11 cellular contexts compared by ENCODE assay signal in genomic region chr11:85699957-85700741, GRCh38. TPM values are rescaled to one million over a fixed set of nuclear protein-coding genes. Genes with fewer than 3 reads are reported as not detected.
DNase-seq lines count a peak whose midpoint lies in the region; ATAC-seq, FAIRE-seq and TF ChIP-seq lines count a peak whose summit lies in the region.
"Had no signal": no experiment of that assay in that cellular context is flagged by ENCODE, and none has a peak within 500 bp of the region (broad histone marks: within the 10 kb centered on the region; RNA-seq: fewer than 3 reads in every experiment).

No MANE protein-coding gene starts in this region.

- 11 to 51% (median 23%) methylated on average over 2 of the region's 2 CpGs for WGBS in small intestine, 3 donors

- intact Hi-C loops in PC-3 (cut with micrococcal nuclease): no loop called here

- no TSS peak for BruUV-seq in PC-3 (replicated peaks; lab: Mats Ljungman, UMichigan)

- no peak for FAIRE-seq in small intestine (lab: Jason Lieb, UNC)

- H3K9me3 ChIP-seq in MM.1S (replicated peaks; ENCODE audit: insufficient read depth, low read length) (no peaks in the 10 kb centered on the region), small intestine (ENCODE audit: control insufficient read depth, low read depth) (no peaks in the 10 kb centered on the region), PC-3 (ENCODE audit: low read length) (no peaks in the 10 kb centered on the region)
- H3K9me3 ChIP-seq: stomach had no signal

- peaks cover 22% of the 10 kb centered on the region for H3K4me1 ChIP-seq in MM.1S (ENCODE audit: low read length)
- H3K4me1 ChIP-seq in small intestine (ENCODE audit: control insufficient read depth in 2 of 2, insufficient read depth in 1 of 2, low read depth in 1 of 2, low read length in 1 of 2): peaks cover 0 to 4% of the 10 kb centered on the region in 2 donors
- H3K4me1 ChIP-seq in PC-3 (ENCODE audit: insufficient read depth, low read length): peaks cover 24% of the 10 kb centered on the region

- POLR2A ChIA-PET in PC-3 (lab: Charles Lee; ENCODE audit: unreplicated experiment): interaction anchor here (0.7 kb wide), 1 partner anchor 99 kb away, joined by 6 read pairs; no protein-coding TSS in a partner anchor

- H3K27me3 Mint-ChIP-seq in activated CD8-positive, alpha-beta memory T cell treated with anti-CD3 and anti-CD28 coated beads, Interleukin-2, amount 10 ng/mL, durations not matched to agents 7 days and 5 days: no peaks in the 10 kb centered on the region

- H2AFZ ChIP-seq in MM.1S (ENCODE audit: low read length): peak overlapping the region; percentile 10
- no peak overlapping the region for H2AFZ ChIP-seq in PC-3 (ENCODE audit: low read length)

- H3K27ac Mint-ChIP-seq in activated CD8-positive, alpha-beta memory T cell treated with anti-CD3 and anti-CD28 coated beads, Interleukin-2, amount 10 ng/mL, durations not matched to agents 7 days and 5 days: peak overlapping the region; percentile 84

- H3F3A ChIP-seq in MM.1S (ENCODE audit: insufficient read depth, low read length): peaks cover 4% of the 10 kb centered on the region; the same call in 1 of the 2 replicates
- no peaks in the 10 kb centered on the region for H3F3A ChIP-seq in PC-3 (ENCODE audit: low read length, unreplicated experiment)

- TF ChIP-seq CTCF in MM.1S (IDR thresholded peaks at IDR 0.05; ENCODE audit: low read length): no peak
- no peak for TF ChIP-seq CTCF in PC-3 (conservative IDR thresholded peaks at IDR 0.05; ENCODE audit: low read depth, low read length)

- peak; percentile 78 for ATAC-seq in activated CD8-positive, alpha-beta memory T cell treated with anti-CD3 and anti-CD28 coated beads, Interleukin-2, amount 10 ng/mL, durations not matched to agents 7 days and 5 days
- ATAC-seq in HG02763 (IDR thresholded peaks at IDR 0.05; ENCODE audit: unreplicated experiment): peak; percentile 75
- ATAC-seq in PC-3: no peak

- H3K9ac ChIP-seq in MM.1S (ENCODE audit: low read length): no peak overlapping the region
- no peak overlapping the region for H3K9ac ChIP-seq in PC-3 (ENCODE audit: low read length)

- CTCF ChIA-PET in activated CD8-positive, alpha-beta memory T cell treated with anti-CD3 and anti-CD28 coated beads, Interleukin-2, amount 10 ng/mL, durations not matched to agents 7 days and 5 days (lab: Charles Lee): interaction anchor here (0.6 to 4.0 kb wide), 13 partner anchors 9 to 524 kb away, joined by 3 to 16 read pairs (median 4); partner anchors contain the start of genes CCDC83 and CREBZF
- CTCF ChIA-PET in PC-3 (lab: Charles Lee): interaction anchor here (0.6 to 0.7 kb wide), 2 partner anchors 62 to 115 kb away, joined by 3 to 4 read pairs; no protein-coding TSS in a partner anchor

- peaks cover 49% of the 10 kb centered on the region for H3K36me3 Mint-ChIP-seq in activated CD8-positive, alpha-beta memory T cell treated with anti-CD3 and anti-CD28 coated beads, Interleukin-2, amount 10 ng/mL, durations not matched to agents 7 days and 5 days

- no peaks in the 10 kb centered on the region for H3K9me3 Mint-ChIP-seq in activated CD8-positive, alpha-beta memory T cell treated with anti-CD3 and anti-CD28 coated beads, Interleukin-2, amount 10 ng/mL, durations not matched to agents 7 days and 5 days (ENCODE audit: low read depth)

- no peaks in the 10 kb centered on the region for H3K79me2 ChIP-seq in MM.1S (ENCODE audit: low read length)
- no peaks in the 10 kb centered on the region for H3K79me2 ChIP-seq in PC-3 (ENCODE audit: low read length)

- peak overlapping the region; percentile 4; the same call in 1 of the 2 replicates for H3K27ac ChIP-seq in MM.1S (ENCODE audit: low read length)
- H3K27ac ChIP-seq in small intestine (ENCODE audit: low read depth in 1 of 2, low read length in 1 of 2): peak overlapping the region; percentile 32 to 37
- H3K27ac ChIP-seq in PC-3 (ENCODE audit: low read length): no peak overlapping the region

- H3K36me3 ChIP-seq in MM.1S (replicated peaks; ENCODE audit: insufficient read depth, low read length) (no peaks in the 10 kb centered on the region), small intestine (ENCODE audit: control insufficient read depth in 2 of 2, insufficient read depth in 2 of 2, low read length in 2 of 2) (peaks cover 0 to 5% of the 10 kb centered on the region in 2 donors), PC-3 (ENCODE audit: low read depth, low read length) (peaks cover 16% of the 10 kb centered on the region)

- no peak for DNase-seq in activated CD8-positive, alpha-beta memory T cell treated with anti-CD3 and anti-CD28 coated beads, Interleukin-2, amount 10 ng/mL, durations not matched to agents 7 days and 5 days
- DNase-seq in activated CD8-positive, alpha-beta memory T cell treated with anti-CD3 and anti-CD28 coated beads for 24 hours: no peak
- DNase-seq in MM.1S (peak; percentile 37), small intestine (peak; percentile 27), DMS 273 treated with DMSO at 0.1 percent for 48 hours (lab: John Stamatoyannopoulos, UW) (no peak), PC-3 (no peak), activated gamma-delta T cell (lab: John Stamatoyannopoulos, UW) (no peak)
- DNase-seq: ACHN, NCI-H1417 treated with DMSO at 0.1 percent for 48 hours, stomach had no signal

- H4K20me1 ChIP-seq in MM.1S (ENCODE audit: insufficient read depth, low read length) (no peaks in the 10 kb centered on the region), PC-3 (ENCODE audit: low read length) (no peaks in the 10 kb centered on the region)

- H3K27me3 ChIP-seq in MM.1S (replicated peaks; ENCODE audit: insufficient read depth, low read length) (no peaks in the 10 kb centered on the region), small intestine (ENCODE audit: control insufficient read depth in 2 of 2, insufficient read depth in 2 of 2, low read length in 2 of 2) (no peaks in the 10 kb centered on the region), PC-3 (ENCODE audit: low read length) (no peaks in the 10 kb centered on the region)
- H3K27me3 ChIP-seq: stomach had no signal

- H3K4me3 ChIP-seq in MM.1S (ENCODE audit: low read length) (0 out of 2 replicates have a peak overlapping the region, but pooled peaks have one; percentile 11), small intestine (ENCODE audit: low read depth in 1 of 2, low read length in 2 of 2) (no peak overlapping the region), PC-3 (ENCODE audit: low read length) (no peak overlapping the region)
- H3K4me3 ChIP-seq: stomach had no signal

- H3K9me2 ChIP-seq in MM.1S (replicated peaks; ENCODE audit: insufficient read depth, low read length) (no peaks in the 10 kb centered on the region), PC-3 (replicated peaks; ENCODE audit: low read length) (no peaks in the 10 kb centered on the region)

- H3K4me2 ChIP-seq in MM.1S (ENCODE audit: low read depth, low read length) (peak overlapping the region; percentile 65), PC-3 (ENCODE audit: low read length) (no peak overlapping the region)

- peaks cover 36% of the 10 kb centered on the region for H3K4me1 Mint-ChIP-seq in activated CD8-positive, alpha-beta memory T cell treated with anti-CD3 and anti-CD28 coated beads, Interleukin-2, amount 10 ng/mL, durations not matched to agents 7 days and 5 days

- H3K4me3 Mint-ChIP-seq in activated CD8-positive, alpha-beta memory T cell treated with anti-CD3 and anti-CD28 coated beads, Interleukin-2, amount 10 ng/mL, durations not matched to agents 7 days and 5 days: peak overlapping the region; percentile 33

RNA-seq across cellular contexts. Expression of gene CCDC89, which starts 14.2 kb away (rescaled TPM):
- under 1 TPM; 0.73 to 0.76 TPM for total RNA-seq in activated CD8-positive, alpha-beta memory T cell treated with anti-CD3 and anti-CD28 coated beads, Interleukin-2, amount 10 ng/mL, durations not matched to agents 7 days and 5 days
- polyA plus RNA-seq in small intestine: under 1 TPM in 1 of 3 donors, not detected in 2; 0.55 TPM
- total RNA-seq in PC-3 (2014; rRNA removed): 0.55 TPM in 1 of 2 replicates, not detected in the other

RNA-seq across cellular contexts. Expression of gene CREBZF, which starts 35.2 kb away (rescaled TPM):
- total RNA-seq in activated CD8-positive, alpha-beta memory T cell treated with anti-CD3 and anti-CD28 coated beads, Interleukin-2, amount 10 ng/mL, durations not matched to agents 7 days and 5 days: 10 to 100 TPM; 61.0 to 72.3 TPM
- polyA plus RNA-seq in small intestine: 10 to 100 TPM; 13.0 to 18.6 (median 16.8) TPM
- total RNA-seq in PC-3 (2014; rRNA removed): 75.0 and 114 TPM in 2 replicates

RNA-seq across cellular contexts. Expression of gene TMEM126A, which starts 52.4 kb away (rescaled TPM):
- 10 to 100 TPM; 28.4 to 39.0 TPM for total RNA-seq in activated CD8-positive, alpha-beta memory T cell treated with anti-CD3 and anti-CD28 coated beads, Interleukin-2, amount 10 ng/mL, durations not matched to agents 7 days and 5 days
- 10 to 100 TPM; 40.0 to 59.4 (median 52.3) TPM for polyA plus RNA-seq in small intestine
- 34.0 and 37.8 TPM in 2 replicates for total RNA-seq in PC-3 (2014; rRNA removed)

Comparison
In these comparisons a context has a peak if more than half of its experiments do, and no peak if none do; other contexts are left out.
1. DNase-seq: peak in MM.1S (single experiment) and small intestine (single experiment); none in activated CD8-positive, alpha-beta memory T cell treated with anti-CD3 and anti-CD28 coated beads, Interleukin-2, amount 10 ng/mL, durations not matched to agents 7 days and 5 days (single experiment), activated CD8-positive, alpha-beta memory T cell treated with anti-CD3 and anti-CD28 coated beads for 24 hours (single experiment), DMS 273 treated with DMSO at 0.1 percent for 48 hours (single experiment), PC-3 (single experiment) and activated gamma-delta T cell (single experiment).